Comparison of ENCODE assay signal across 1 cellular context in the genomic region with DNA sequence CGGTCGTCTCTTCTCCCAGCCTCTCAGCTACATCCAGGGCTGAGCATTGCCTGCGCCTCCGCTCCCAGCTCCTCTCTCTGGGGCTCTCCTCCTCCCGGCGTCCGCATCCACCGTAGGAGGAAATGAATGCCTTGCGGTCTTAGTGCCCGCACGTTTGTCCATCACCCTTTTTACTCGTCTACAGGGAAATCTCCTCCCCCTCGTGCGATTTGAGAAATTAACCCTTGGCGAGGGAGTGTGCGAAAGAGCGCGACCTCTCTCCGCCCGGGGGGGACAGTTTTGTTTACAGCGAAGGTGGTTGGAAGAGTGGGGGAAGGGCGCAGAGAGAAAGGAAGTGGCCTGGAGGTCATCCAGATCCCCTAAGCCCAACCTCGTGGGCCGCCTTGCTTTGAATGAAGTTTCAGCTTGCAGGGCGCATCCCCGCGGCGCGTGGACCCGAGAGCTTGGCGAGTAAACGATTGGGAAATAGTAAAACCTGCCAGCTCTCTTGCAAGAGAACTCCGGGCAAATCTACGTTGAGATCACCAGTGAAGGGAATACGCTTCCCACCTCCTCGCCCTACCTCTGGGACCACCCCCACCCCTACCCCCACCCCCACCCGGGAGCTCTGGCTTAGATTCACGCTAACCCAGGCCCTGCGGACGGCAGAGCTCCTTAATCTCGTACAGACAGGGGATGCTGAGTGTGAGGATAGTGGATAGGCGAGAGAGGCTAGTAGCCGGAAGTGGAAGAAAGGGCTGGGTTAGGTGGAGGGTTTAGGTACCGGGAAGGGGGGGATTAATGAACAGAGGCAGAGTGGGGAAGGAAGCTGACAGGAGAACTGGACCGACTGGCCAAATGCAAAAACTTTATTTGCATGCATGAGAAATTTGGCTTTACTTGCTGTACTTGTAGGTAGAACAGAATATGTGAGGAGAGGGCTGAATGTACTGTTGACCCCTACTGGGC.
TF ChIP-seq lines count a peak whose summit lies in the region.

A gene with protein sequence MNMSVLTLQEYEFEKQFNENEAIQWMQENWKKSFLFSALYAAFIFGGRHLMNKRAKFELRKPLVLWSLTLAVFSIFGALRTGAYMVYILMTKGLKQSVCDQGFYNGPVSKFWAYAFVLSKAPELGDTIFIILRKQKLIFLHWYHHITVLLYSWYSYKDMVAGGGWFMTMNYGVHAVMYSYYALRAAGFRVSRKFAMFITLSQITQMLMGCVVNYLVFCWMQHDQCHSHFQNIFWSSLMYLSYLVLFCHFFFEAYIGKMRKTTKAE (minus strand): TSS at position 144 of the 948 bp plus-strand sequence. CDS start 280 bp downstream, outside the sequence.

TF ChIP-seq in HepG2, 621 proteins besides CTCF, POLR2A, EP300 and RAD21 (continued from another document and continues in another):
- TF ChIP-seq, protein P1, sequence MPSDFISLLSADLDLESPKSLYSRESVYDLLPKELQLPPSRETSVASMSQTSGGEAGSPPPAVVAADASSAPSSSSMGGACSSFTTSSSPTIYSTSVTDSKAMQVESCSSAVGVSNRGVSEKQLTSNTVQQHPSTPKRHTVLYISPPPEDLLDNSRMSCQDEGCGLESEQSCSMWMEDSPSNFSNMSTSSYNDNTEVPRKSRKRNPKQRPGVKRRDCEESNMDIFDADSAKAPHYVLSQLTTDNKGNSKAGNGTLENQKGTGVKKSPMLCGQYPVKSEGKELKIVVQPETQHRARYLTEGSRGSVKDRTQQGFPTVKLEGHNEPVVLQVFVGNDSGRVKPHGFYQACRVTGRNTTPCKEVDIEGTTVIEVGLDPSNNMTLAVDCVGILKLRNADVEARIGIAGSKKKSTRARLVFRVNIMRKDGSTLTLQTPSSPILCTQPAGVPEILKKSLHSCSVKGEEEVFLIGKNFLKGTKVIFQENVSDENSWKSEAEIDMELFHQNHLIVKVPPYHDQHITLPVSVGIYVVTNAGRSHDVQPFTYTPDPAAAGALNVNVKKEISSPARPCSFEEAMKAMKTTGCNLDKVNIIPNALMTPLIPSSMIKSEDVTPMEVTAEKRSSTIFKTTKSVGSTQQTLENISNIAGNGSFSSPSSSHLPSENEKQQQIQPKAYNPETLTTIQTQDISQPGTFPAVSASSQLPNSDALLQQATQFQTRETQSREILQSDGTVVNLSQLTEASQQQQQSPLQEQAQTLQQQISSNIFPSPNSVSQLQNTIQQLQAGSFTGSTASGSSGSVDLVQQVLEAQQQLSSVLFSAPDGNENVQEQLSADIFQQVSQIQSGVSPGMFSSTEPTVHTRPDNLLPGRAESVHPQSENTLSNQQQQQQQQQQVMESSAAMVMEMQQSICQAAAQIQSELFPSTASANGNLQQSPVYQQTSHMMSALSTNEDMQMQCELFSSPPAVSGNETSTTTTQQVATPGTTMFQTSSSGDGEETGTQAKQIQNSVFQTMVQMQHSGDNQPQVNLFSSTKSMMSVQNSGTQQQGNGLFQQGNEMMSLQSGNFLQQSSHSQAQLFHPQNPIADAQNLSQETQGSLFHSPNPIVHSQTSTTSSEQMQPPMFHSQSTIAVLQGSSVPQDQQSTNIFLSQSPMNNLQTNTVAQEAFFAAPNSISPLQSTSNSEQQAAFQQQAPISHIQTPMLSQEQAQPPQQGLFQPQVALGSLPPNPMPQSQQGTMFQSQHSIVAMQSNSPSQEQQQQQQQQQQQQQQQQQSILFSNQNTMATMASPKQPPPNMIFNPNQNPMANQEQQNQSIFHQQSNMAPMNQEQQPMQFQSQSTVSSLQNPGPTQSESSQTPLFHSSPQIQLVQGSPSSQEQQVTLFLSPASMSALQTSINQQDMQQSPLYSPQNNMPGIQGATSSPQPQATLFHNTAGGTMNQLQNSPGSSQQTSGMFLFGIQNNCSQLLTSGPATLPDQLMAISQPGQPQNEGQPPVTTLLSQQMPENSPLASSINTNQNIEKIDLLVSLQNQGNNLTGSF (CRISPR knock-in tag; IDR thresholded peaks at IDR 0.05) = no peak
- TF ChIP-seq NPAS2 (CRISPR knock-in tag; IDR thresholded peaks at IDR 0.05; ENCODE audit: borderline replicate concordance) (no peak), CREM (IDR thresholded peaks at IDR 0.05) (peak; percentile 50; the same call in 1 of the 2 replicates), CREM (CRISPR knock-in tag; IDR thresholded peaks at IDR 0.05) (no peak), ZNF547 (CRISPR knock-in tag; IDR thresholded peaks at IDR 0.05) (no peak), ZNF496 (CRISPR knock-in tag; IDR thresholded peaks at IDR 0.05; ENCODE audit: insufficient replicate concordance) (no peak), THAP11 (CRISPR knock-in tag; IDR thresholded peaks at IDR 0.05) (peak; percentile 80), ZNF792 (CRISPR knock-in tag; IDR thresholded peaks at IDR 0.05) (no peak; the same call in none of the 2 replicates), FOXP1 (IDR thresholded peaks at IDR 0.05) (peak; percentile 77), FOXP1 (CRISPR knock-in tag; IDR thresholded peaks at IDR 0.05) (peak; percentile 96), KDM3A (CRISPR knock-in tag; IDR thresholded peaks at IDR 0.05; ENCODE audit: low read depth) (peak; percentile 65; the same call in 1 of the 2 replicates), ZIK1 (CRISPR knock-in tag; IDR thresholded peaks at IDR 0.05; ENCODE audit: borderline replicate concordance, low read depth) (no peak), EEA1 (CRISPR knock-in tag; IDR thresholded peaks at IDR 0.05; ENCODE audit: borderline replicate concordance) (no peak), ZNF746 (CRISPR knock-in tag; IDR thresholded peaks at IDR 0.05) (peak; percentile 81), TARDBP (CRISPR knock-in tag; IDR thresholded peaks at IDR 0.05) (peak; percentile 85), CBFB (CRISPR knock-in tag; IDR thresholded peaks at IDR 0.05) (peak; percentile 60; the same call in 1 of the 2 replicates), ZNF101 (CRISPR knock-in tag; IDR thresholded peaks at IDR 0.05; ENCODE audit: borderline replicate concordance, low read depth) (no peak), ZNF577 (CRISPR knock-in tag; IDR thresholded peaks at IDR 0.05; ENCODE audit: borderline replicate concordance, low read depth) (no peak), ZNF143 (CRISPR knock-in tag; IDR thresholded peaks at IDR 0.05) (no peak), PCBP1 (IDR thresholded peaks at IDR 0.05; ENCODE audit: borderline replicate concordance, low read depth, low read length) (no peak)
- TF ChIP-seq, protein P2, sequence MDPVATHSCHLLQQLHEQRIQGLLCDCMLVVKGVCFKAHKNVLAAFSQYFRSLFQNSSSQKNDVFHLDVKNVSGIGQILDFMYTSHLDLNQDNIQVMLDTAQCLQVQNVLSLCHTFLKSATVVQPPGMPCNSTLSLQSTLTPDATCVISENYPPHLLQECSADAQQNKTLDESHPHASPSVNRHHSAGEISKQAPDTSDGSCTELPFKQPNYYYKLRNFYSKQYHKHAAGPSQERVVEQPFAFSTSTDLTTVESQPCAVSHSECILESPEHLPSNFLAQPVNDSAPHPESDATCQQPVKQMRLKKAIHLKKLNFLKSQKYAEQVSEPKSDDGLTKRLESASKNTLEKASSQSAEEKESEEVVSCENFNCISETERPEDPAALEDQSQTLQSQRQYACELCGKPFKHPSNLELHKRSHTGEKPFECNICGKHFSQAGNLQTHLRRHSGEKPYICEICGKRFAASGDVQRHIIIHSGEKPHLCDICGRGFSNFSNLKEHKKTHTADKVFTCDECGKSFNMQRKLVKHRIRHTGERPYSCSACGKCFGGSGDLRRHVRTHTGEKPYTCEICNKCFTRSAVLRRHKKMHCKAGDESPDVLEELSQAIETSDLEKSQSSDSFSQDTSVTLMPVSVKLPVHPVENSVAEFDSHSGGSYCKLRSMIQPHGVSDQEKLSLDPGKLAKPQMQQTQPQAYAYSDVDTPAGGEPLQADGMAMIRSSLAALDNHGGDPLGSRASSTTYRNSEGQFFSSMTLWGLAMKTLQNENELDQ (CRISPR knock-in tag; IDR thresholded peaks at IDR 0.05; ENCODE audit: borderline replicate concordance) = no peak
- TF ChIP-seq, protein P3, sequence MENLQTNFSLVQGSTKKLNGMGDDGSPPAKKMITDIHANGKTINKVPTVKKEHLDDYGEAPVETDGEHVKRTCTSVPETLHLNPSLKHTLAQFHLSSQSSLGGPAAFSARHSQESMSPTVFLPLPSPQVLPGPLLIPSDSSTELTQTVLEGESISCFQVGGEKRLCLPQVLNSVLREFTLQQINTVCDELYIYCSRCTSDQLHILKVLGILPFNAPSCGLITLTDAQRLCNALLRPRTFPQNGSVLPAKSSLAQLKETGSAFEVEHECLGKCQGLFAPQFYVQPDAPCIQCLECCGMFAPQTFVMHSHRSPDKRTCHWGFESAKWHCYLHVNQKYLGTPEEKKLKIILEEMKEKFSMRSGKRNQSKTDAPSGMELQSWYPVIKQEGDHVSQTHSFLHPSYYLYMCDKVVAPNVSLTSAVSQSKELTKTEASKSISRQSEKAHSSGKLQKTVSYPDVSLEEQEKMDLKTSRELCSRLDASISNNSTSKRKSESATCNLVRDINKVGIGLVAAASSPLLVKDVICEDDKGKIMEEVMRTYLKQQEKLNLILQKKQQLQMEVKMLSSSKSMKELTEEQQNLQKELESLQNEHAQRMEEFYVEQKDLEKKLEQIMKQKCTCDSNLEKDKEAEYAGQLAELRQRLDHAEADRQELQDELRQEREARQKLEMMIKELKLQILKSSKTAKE (CRISPR knock-in tag; IDR thresholded peaks at IDR 0.05; ENCODE audit: borderline replicate concordance) = peak; percentile 46; the same call in 1 of the 2 replicates
- TF ChIP-seq, protein P4, sequence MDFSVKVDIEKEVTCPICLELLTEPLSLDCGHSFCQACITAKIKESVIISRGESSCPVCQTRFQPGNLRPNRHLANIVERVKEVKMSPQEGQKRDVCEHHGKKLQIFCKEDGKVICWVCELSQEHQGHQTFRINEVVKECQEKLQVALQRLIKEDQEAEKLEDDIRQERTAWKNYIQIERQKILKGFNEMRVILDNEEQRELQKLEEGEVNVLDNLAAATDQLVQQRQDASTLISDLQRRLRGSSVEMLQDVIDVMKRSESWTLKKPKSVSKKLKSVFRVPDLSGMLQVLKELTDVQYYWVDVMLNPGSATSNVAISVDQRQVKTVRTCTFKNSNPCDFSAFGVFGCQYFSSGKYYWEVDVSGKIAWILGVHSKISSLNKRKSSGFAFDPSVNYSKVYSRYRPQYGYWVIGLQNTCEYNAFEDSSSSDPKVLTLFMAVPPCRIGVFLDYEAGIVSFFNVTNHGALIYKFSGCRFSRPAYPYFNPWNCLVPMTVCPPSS (IDR thresholded peaks at IDR 0.05) = no peak
- TF ChIP-seq, protein P5, sequence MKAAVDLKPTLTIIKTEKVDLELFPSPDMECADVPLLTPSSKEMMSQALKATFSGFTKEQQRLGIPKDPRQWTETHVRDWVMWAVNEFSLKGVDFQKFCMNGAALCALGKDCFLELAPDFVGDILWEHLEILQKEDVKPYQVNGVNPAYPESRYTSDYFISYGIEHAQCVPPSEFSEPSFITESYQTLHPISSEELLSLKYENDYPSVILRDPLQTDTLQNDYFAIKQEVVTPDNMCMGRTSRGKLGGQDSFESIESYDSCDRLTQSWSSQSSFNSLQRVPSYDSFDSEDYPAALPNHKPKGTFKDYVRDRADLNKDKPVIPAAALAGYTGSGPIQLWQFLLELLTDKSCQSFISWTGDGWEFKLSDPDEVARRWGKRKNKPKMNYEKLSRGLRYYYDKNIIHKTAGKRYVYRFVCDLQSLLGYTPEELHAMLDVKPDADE (CRISPR knock-in tag; IDR thresholded peaks at IDR 0.05) = no peak
- TF ChIP-seq, protein P6, sequence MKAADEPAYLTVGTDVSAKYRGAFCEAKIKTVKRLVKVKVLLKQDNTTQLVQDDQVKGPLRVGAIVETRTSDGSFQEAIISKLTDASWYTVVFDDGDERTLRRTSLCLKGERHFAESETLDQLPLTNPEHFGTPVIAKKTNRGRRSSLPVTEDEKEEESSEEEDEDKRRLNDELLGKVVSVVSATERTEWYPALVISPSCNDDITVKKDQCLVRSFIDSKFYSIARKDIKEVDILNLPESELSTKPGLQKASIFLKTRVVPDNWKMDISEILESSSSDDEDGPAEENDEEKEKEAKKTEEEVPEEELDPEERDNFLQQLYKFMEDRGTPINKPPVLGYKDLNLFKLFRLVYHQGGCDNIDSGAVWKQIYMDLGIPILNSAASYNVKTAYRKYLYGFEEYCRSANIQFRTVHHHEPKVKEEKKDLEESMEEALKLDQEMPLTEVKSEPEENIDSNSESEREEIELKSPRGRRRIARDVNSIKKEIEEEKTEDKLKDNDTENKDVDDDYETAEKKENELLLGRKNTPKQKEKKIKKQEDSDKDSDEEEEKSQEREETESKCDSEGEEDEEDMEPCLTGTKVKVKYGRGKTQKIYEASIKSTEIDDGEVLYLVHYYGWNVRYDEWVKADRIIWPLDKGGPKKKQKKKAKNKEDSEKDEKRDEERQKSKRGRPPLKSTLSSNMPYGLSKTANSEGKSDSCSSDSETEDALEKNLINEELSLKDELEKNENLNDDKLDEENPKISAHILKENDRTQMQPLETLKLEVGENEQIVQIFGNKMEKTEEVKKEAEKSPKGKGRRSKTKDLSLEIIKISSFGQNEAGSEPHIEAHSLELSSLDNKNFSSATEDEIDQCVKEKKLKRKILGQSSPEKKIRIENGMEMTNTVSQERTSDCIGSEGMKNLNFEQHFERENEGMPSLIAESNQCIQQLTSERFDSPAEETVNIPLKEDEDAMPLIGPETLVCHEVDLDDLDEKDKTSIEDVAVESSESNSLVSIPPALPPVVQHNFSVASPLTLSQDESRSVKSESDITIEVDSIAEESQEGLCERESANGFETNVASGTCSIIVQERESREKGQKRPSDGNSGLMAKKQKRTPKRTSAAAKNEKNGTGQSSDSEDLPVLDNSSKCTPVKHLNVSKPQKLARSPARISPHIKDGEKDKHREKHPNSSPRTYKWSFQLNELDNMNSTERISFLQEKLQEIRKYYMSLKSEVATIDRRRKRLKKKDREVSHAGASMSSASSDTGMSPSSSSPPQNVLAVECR (CRISPR knock-in tag; IDR thresholded peaks at IDR 0.05; ENCODE audit: borderline replicate concordance) = peak; percentile 69; the same call in 1 of the 2 replicates
- TF ChIP-seq, protein P7, sequence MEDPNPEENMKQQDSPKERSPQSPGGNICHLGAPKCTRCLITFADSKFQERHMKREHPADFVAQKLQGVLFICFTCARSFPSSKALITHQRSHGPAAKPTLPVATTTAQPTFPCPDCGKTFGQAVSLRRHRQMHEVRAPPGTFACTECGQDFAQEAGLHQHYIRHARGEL (CRISPR knock-in tag; IDR thresholded peaks at IDR 0.05) = no peak
- TF ChIP-seq, protein P8, sequence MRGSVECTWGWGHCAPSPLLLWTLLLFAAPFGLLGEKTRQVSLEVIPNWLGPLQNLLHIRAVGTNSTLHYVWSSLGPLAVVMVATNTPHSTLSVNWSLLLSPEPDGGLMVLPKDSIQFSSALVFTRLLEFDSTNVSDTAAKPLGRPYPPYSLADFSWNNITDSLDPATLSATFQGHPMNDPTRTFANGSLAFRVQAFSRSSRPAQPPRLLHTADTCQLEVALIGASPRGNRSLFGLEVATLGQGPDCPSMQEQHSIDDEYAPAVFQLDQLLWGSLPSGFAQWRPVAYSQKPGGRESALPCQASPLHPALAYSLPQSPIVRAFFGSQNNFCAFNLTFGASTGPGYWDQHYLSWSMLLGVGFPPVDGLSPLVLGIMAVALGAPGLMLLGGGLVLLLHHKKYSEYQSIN (CRISPR knock-in tag; IDR thresholded peaks at IDR 0.05; ENCODE audit: borderline replicate concordance) = no peak
